18 cellular contexts compared by ENCODE assay signal in genomic region chr6:158191032-158191431, GRCh38. TPM values are rescaled to one million over a fixed set of nuclear protein-coding genes. Genes with fewer than 3 reads are reported as not detected.
DNase-seq lines count a peak whose midpoint lies in the region; ATAC-seq and TF ChIP-seq lines count a peak whose summit lies in the region.
"Had no signal": no experiment of that assay in that cellular context is flagged by ENCODE, and none has a peak within 500 bp of the region (broad histone marks: within the 10 kb centered on the region; RNA-seq: fewer than 3 reads in every experiment).

No MANE protein-coding gene starts in this region.

- no peak overlapping the region for H3K27ac ChIP-seq in testis

- H3K4me1 ChIP-seq in testis, result no peaks in the 10 kb centered on the region
- H3K4me1 ChIP-seq: BE2C had no signal

- H3K4me3 ChIP-seq in epithelial cell of esophagus (ENCODE audit: low read length), result no peak overlapping the region
- no peak overlapping the region for H3K4me3 ChIP-seq in testis
- H3K4me3 ChIP-seq: GM23338 had no signal

- WGBS in testis, 2 donors, result 38 to 41% methylated on average over 1 of the region's 1 CpG

- H3K27ac Mint-ChIP-seq in T-helper 17 cell, result peak overlapping the region; percentile 19
- H3K27ac Mint-ChIP-seq: CD8-positive, alpha-beta memory T cell; GM23338 had no signal

- peaks cover 14% of the 10 kb centered on the region for H3K36me3 Mint-ChIP-seq in T-helper 17 cell (ENCODE audit: low read depth)

- H3K27me3 ChIP-seq in testis, result no peaks in the 10 kb centered on the region
- H3K27me3 ChIP-seq: BE2C had no signal

- no peak for TF ChIP-seq POLR2A in testis (IDR thresholded peaks at IDR 0.05)

- no peak overlapping the region for H3K4me3 Mint-ChIP-seq in T-helper 17 cell
- H3K4me3 Mint-ChIP-seq: CD4-positive, CD25-positive, alpha-beta regulatory T cell; CD8-positive, alpha-beta memory T cell; GM23338 had no signal

- intact Hi-C loops in testis (cut with DNase I; ENCODE audit: low total_unique reads), result no loop called here

- no peaks in the 10 kb centered on the region for H3K36me3 ChIP-seq in testis (ENCODE audit: low read depth, missing control alignments)
- H3K36me3 ChIP-seq: BE2C had no signal

- no peak for TF ChIP-seq CTCF in epithelial cell of esophagus (IDR thresholded peaks at IDR 0.05; ENCODE audit: insufficient read depth, low read depth, low read length, missing control alignments)
- TF ChIP-seq CTCF in testis (IDR thresholded peaks at IDR 0.05), result no peak

- no peaks in the 10 kb centered on the region for H3K27me3 Mint-ChIP-seq in T-helper 17 cell
- H3K27me3 Mint-ChIP-seq: CD4-positive, CD25-positive, alpha-beta regulatory T cell; CD8-positive, alpha-beta memory T cell had no signal

- H3K9me3 ChIP-seq in T-helper 17 cell (ENCODE audit: control insufficient read depth, low read length, poor library complexity, severe bottlenecking) (no peaks in the 10 kb centered on the region), testis (no peaks in the 10 kb centered on the region)
- H3K9me3 ChIP-seq: BE2C had no signal

- DNase-seq in T-helper 17 cell (no peak), epithelial cell of esophagus (ENCODE audit: low read depth) (peak; percentile 51), kidney tubule cell (ENCODE audit: low spot score) (peak; percentile 55), renal cortical epithelial cell (ENCODE audit: low read depth) (peak; percentile 47), testis (no peak), HCEC 1CT (no peak), NCI-H146 treated with DMSO at 0.1 percent for 48 hours (lab: John Stamatoyannopoulos, UW; ENCODE audit: unreplicated experiment) (no peak), HuH-7.5 (ENCODE audit: low spot score) (no peak)
- DNase-seq: ACHN; BE2C; C1 segment of cervical spinal cord; CD4-positive, CD25-positive, alpha-beta regulatory T cell; CD8-positive, alpha-beta memory T cell; COR-L47; DMS 273 treated with DMSO at 0.1 percent for 48 hours; DMS53; H7 had no signal

- no peaks in the 10 kb centered on the region for H3K4me1 Mint-ChIP-seq in T-helper 17 cell
- H3K4me1 Mint-ChIP-seq: CD8-positive, alpha-beta memory T cell had no signal

- no peak for ATAC-seq in T-helper 17 cell
- ATAC-seq: GM23338 had no signal

RNA-seq across cellular contexts. Expression of gene GTF2H5, which starts 22.9 kb away (rescaled TPM):
- total RNA-seq in T-helper 17 cell, result 1 to 10 TPM; 5.7 to 5.9 TPM
- total RNA-seq in renal cortical epithelial cell, result 6.9 and 9.7 TPM in 2 replicates
- total RNA-seq in testis, result 1 to 10 TPM; 5.0 to 5.7 TPM
- 36.6 TPM for polyA plus RNA-seq in testis (ENCODE audit: insufficient read depth, low read depth, low replicate concordance)

RNA-seq across cellular contexts. Expression of gene SERAC1, which starts 23.0 kb away (rescaled TPM):
- 1 to 10 TPM; 2.4 to 3.2 TPM for total RNA-seq in T-helper 17 cell
- 13.5 and 20.9 TPM in 2 replicates for total RNA-seq in renal cortical epithelial cell
- total RNA-seq in testis, result 10 to 100 TPM in 1 of 2 donors, 1 to 10 TPM in 1; 9.8 to 20.2 TPM
- polyA plus RNA-seq in testis (ENCODE audit: insufficient read depth, low read depth, low replicate concordance), result 15.2 TPM

Comparison
In these comparisons a context has a peak if more than half of its experiments do, and no peak if none do; other contexts are left out.
1. DNase-seq: peak in epithelial cell of esophagus (single experiment), kidney tubule cell (single experiment) and renal cortical epithelial cell (single experiment); none in T-helper 17 cell (0 of 3), testis (single experiment), HCEC 1CT (single experiment), NCI-H146 treated with DMSO at 0.1 percent for 48 hours (single experiment) and HuH-7.5 (single experiment).